Comparison of ENCODE assay signal across 14 cellular contexts in genomic region chrX:133364201-133364600, GRCh38. TPM values are rescaled to one million over a fixed set of nuclear protein-coding genes. Genes with fewer than 3 reads are reported as not detected.
"Had no signal": no experiment of that assay in that cellular context is flagged by ENCODE, and none has a peak within 500 bp of the region (broad histone marks: within the 10 kb centered on the region; RNA-seq: fewer than 3 reads in every experiment).

No MANE protein-coding gene starts in this region.

- ATAC-seq: activated CD8-positive, alpha-beta T cell treated with anti-CD3 and anti-CD28 coated beads for 36 hours; esophagus mucosa; heart left ventricle; left lung; stimulated activated naive CD8-positive, alpha-beta T cell treated with anti-CD3 and anti-CD28 coated beads, Interleukin-15, amount 100 ng/mL, for 72 hours; T-cell had no signal

- H3K27me3 ChIP-seq: left lung, neural progenitor cell, testis had no signal

- DNase-seq: activated CD8-positive, alpha-beta memory T cell treated with anti-CD3 and anti-CD28 coated beads, Interleukin-2, amount 50 U/mL, for 4 hours; activated CD8-positive, alpha-beta T cell treated with anti-CD3 and anti-CD28 coated beads for 36 hours; activated naive CD4-positive, alpha-beta T cell; heart left ventricle; islet precursor cell; left lung; stimulated activated CD4-positive, alpha-beta T cell treated with anti-CD3 and anti-CD28 coated beads, Interleukin-4, amount 100 ng/mL, for 4 hours; stimulated activated naive CD8-positive, alpha-beta T cell treated with anti-CD3 and anti-CD28 coated beads, Interleukin-15, amount 100 ng/mL, for 72 hours; T-cell; testis had no signal

- H3K27ac ChIP-seq: neural progenitor cell, parathyroid adenoma, testis, VCaP had no signal

- H3K4me3 ChIP-seq: heart left ventricle, left lung, neural progenitor cell, testis had no signal

- H3K4me1 ChIP-seq: heart left ventricle, left lung, parathyroid adenoma had no signal

- H3K36me3 ChIP-seq: heart left ventricle, left lung, neural progenitor cell had no signal

- H2AFZ ChIP-seq: neural progenitor cell, parathyroid adenoma had no signal

- H3K79me2 ChIP-seq: parathyroid adenoma had no signal

- H3K4me2 ChIP-seq: neural progenitor cell had no signal

- H3K9me3 ChIP-seq: heart left ventricle, left lung, testis had no signal

RNA-seq across cellular contexts. Expression of gene GPC4, which starts 51.1 kb away (rescaled TPM):
- total RNA-seq: activated CD8-positive, alpha-beta T cell treated with anti-CD3 and anti-CD28 coated beads for 36 hours had no signal
